ENCODE assay signal across 9 cellular contexts in genomic region chr1:91529856-91530255, GRCh38. TPM values are rescaled to one million over a fixed set of nuclear protein-coding genes. Genes with fewer than 3 reads are reported as not detected.
DNase-seq lines count a peak whose midpoint lies in the region; ATAC-seq and TF ChIP-seq lines count a peak whose summit lies in the region.
"Had no signal": no experiment of that assay in that cellular context is flagged by ENCODE, and none has a peak within 500 bp of the region (broad histone marks: within the 10 kb centered on the region; RNA-seq: fewer than 3 reads in every experiment).

No MANE protein-coding gene starts in this region.

- intact Hi-C loops in upper lobe of right lung (cut with DNase I): no loop called here

- DNase-seq in cardiac muscle cell (ENCODE audit: low read depth in 1 of 2, low spot score in 1 of 2): peak; percentile 22 to 53
- DNase-seq in right atrium auricular region (ENCODE audit: low spot score): no peak
- peak; percentile 6 for DNase-seq in NCI-H69 (lab: John Stamatoyannopoulos, UW)
- peak; percentile 5 to 30 for DNase-seq in erythroblast (lab: John Stamatoyannopoulos, UW)
- DNase-seq in upper lobe of right lung: no peak
- no peak for DNase-seq in NCI-H1436 (lab: John Stamatoyannopoulos, UW)
- DNase-seq in activated T-cell treated with anti-CD3 and anti-CD28 coated beads, Interleukin-2, amount 50 U/mL, for 4 hours: no peak

- H3K36me3 ChIP-seq in cardiac muscle cell (no peaks in the 10 kb centered on the region), right atrium auricular region (no peaks in the 10 kb centered on the region), upper lobe of right lung (no peaks in the 10 kb centered on the region)

- no peak overlapping the region for H3K4me3 ChIP-seq in cardiac muscle cell
- no peak overlapping the region for H3K4me3 ChIP-seq in right atrium auricular region
- no peak overlapping the region for H3K4me3 ChIP-seq in upper lobe of right lung

- H3K4me1 ChIP-seq in cardiac muscle cell (ENCODE audit: low read depth) (no peaks in the 10 kb centered on the region), right atrium auricular region (no peaks in the 10 kb centered on the region), upper lobe of right lung (no peaks in the 10 kb centered on the region)

- H3K9me3 ChIP-seq in cardiac muscle cell (ENCODE audit: low read depth): no peaks in the 10 kb centered on the region
- H3K9me3 ChIP-seq in right atrium auricular region: no peaks in the 10 kb centered on the region
- H3K9me3 ChIP-seq in upper lobe of right lung: no peaks in the 10 kb centered on the region

- ATAC-seq in upper lobe of right lung (no peak), HG03280 (IDR thresholded peaks at IDR 0.05; ENCODE audit: unreplicated experiment) (no peak)
- no peak for ATAC-seq in activated T-cell treated with anti-CD3 and anti-CD28 coated beads, Interleukin-2, amount 50 U/mL, for 4 hours

- peaks cover 18% of the 10 kb centered on the region for H3K4me1 Mint-ChIP-seq in activated T-cell treated with anti-CD3 and anti-CD28 coated beads, Interleukin-2, amount 50 U/mL, for 4 hours (ENCODE audit: low read depth)

- no peak for TF ChIP-seq POLR2A in erythroblast (IDR thresholded peaks at IDR 0.05; ENCODE audit: low read length)

- TF ChIP-seq CTCF in cardiac muscle cell (IDR thresholded peaks at IDR 0.05; ENCODE audit: low read depth, low read length) (peak; percentile 23), right atrium auricular region (IDR thresholded peaks at IDR 0.05) (peak in 1 of 2 donors; percentile 42), upper lobe of right lung (IDR thresholded peaks at IDR 0.05) (peak; percentile 23)

- no peaks in the 10 kb centered on the region for H3K9me3 Mint-ChIP-seq in activated T-cell treated with anti-CD3 and anti-CD28 coated beads, Interleukin-2, amount 50 U/mL, for 4 hours
- H3K9me3 Mint-ChIP-seq: activated naive CD4-positive, alpha-beta T cell treated with anti-CD3 and anti-CD28 coated beads, Interleukin-2, amount 50 U/mL, for 24 hours had no signal

- no peak overlapping the region for H3K4me3 Mint-ChIP-seq in activated T-cell treated with anti-CD3 and anti-CD28 coated beads, Interleukin-2, amount 50 U/mL, for 4 hours
- H3K4me3 Mint-ChIP-seq: activated naive CD4-positive, alpha-beta T cell treated with anti-CD3 and anti-CD28 coated beads, Interleukin-2, amount 50 U/mL, for 24 hours had no signal

- H3K27me3 ChIP-seq in cardiac muscle cell (no peaks in the 10 kb centered on the region), right atrium auricular region (no peaks in the 10 kb centered on the region), upper lobe of right lung (no peaks in the 10 kb centered on the region)

- H3K27ac ChIP-seq in cardiac muscle cell (no peak overlapping the region), right atrium auricular region (no peak overlapping the region), upper lobe of right lung (no peak overlapping the region)

- no peaks in the 10 kb centered on the region for H3K27me3 Mint-ChIP-seq in activated T-cell treated with anti-CD3 and anti-CD28 coated beads, Interleukin-2, amount 50 U/mL, for 4 hours (ENCODE audit: low read depth)
- H3K27me3 Mint-ChIP-seq: activated naive CD4-positive, alpha-beta T cell treated with anti-CD3 and anti-CD28 coated beads, Interleukin-2, amount 50 U/mL, for 24 hours had no signal

- H3K36me3 Mint-ChIP-seq in activated T-cell treated with anti-CD3 and anti-CD28 coated beads, Interleukin-2, amount 50 U/mL, for 4 hours (ENCODE audit: insufficient read depth): no peaks in the 10 kb centered on the region
- H3K36me3 Mint-ChIP-seq: activated naive CD4-positive, alpha-beta T cell treated with anti-CD3 and anti-CD28 coated beads, Interleukin-2, amount 50 U/mL, for 24 hours had no signal

RNA-seq across cellular contexts. Expression of gene CDC7, which starts 29.2 kb away (rescaled TPM):
- total RNA-seq in cardiac muscle cell (5.4 and 7.6 TPM in 2 replicates), right atrium auricular region (under 1 TPM; 0.52 to 0.90 TPM), upper lobe of right lung (4.3 TPM)
- polyA plus RNA-seq in cardiac muscle cell: 4.7 and 7.8 TPM in 2 replicates
- 10 to 100 TPM; 11.1 to 20.1 (median 16.6) TPM for total RNA-seq in activated T-cell treated with anti-CD3 and anti-CD28 coated beads, Interleukin-2, amount 50 U/mL, for 4 hours

Comparison
In these comparisons a context has a peak if more than half of its experiments do, and no peak if none do; other contexts are left out.
1. DNase-seq: peak in cardiac muscle cell (2 of 2), NCI-H69 (single experiment) and erythroblast (2 of 2); none in right atrium auricular region (single experiment), upper lobe of right lung (single experiment), NCI-H1436 (single experiment) and activated T-cell treated with anti-CD3 and anti-CD28 coated beads, Interleukin-2, amount 50 U/mL, for 4 hours (single experiment).